43 cellular contexts compared by ENCODE assay signal in the genomic region with DNA sequence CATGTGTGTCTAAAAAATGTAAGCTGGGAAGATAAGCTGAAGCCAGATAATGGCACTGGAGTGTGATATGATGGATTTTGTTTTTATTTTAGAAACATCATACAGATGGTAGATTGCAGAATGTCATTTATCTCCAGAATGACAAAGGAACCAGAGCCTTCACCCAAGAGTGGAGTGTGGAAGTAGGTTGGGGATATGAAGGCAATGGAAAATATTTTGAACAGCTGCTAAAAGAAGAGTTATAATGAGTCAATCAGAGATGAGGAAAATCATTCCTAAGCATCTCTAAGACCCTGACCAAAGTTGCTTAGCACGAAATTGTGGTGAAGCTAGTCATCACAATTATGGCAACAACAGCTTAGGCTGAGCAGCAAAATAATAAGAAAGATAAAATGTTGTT. TPM values are rescaled to one million over a fixed set of nuclear protein-coding genes. Genes with fewer than 3 reads are reported as not detected.
"Had no signal": no experiment of that assay in that cellular context is flagged by ENCODE, and none has a peak within 500 bp of the region (broad histone marks: within the 10 kb centered on the region; RNA-seq: fewer than 3 reads in every experiment).

No MANE protein-coding gene starts in this region.

- H3K36me3 ChIP-seq: adrenal gland, ascending aorta, brain microvascular endothelial cell, breast epithelium, cardiac muscle cell had no signal

- H3K4me3 ChIP-seq: adrenal gland, ascending aorta, breast epithelium, cardiac muscle cell had no signal

- H3K9me3 ChIP-seq: adrenal gland, ascending aorta, breast epithelium had no signal

- DNase-seq: activated effector memory CD4-positive, alpha-beta T cell treated with anti-CD3 and anti-CD28 coated beads, Interleukin-2, amount 50 U/mL, for 16 hours; activated effector memory CD4-positive, alpha-beta T cell treated with Interleukin-2 at 50 U/mL for 16 hours; activated gamma-delta T cell; activated gamma-delta T cell treated with Interleukin-2 at 50 U/mL for 16 hours; activated naive CD4-positive, alpha-beta T cell; activated naive CD4-positive, alpha-beta T cell treated with anti-CD3 and anti-CD28 coated beads for 36 hours; activated naive CD4-positive, alpha-beta T cell treated with anti-CD3 and anti-CD28 coated beads, Interleukin-2, amount 10 ng/mL, durations not matched to agents 7 days and 5 days; activated naive CD4-positive, alpha-beta T cell treated with anti-CD3 and anti-CD28 coated beads, Interleukin-2, amount 50 U/mL, for 16 hours; activated naive CD4-positive, alpha-beta T cell treated with Interleukin-2 at 50 U/mL for 16 hours; activated naive CD8-positive, alpha-beta T cell treated with anti-CD3 and anti-CD28 coated beads for 36 hours; activated naive CD8-positive, alpha-beta T cell treated with anti-CD3 and anti-CD28 coated beads, Interleukin-2, amount 10 ng/mL, durations not matched to agents 7 days and 5 days; activated naive CD8-positive, alpha-beta T cell treated with anti-CD3 and anti-CD28 coated beads, Interleukin-2, amount 50 U/mL, for 24 hours; activated T-cell treated with anti-CD3 and anti-CD28 coated beads for 4 hours; activated T-cell treated with anti-CD3 and anti-CD28 coated beads, Interleukin-2, amount 50 U/mL, for 1 hour; activated T-cell treated with anti-CD3 and anti-CD28 coated beads, Interleukin-2, amount 50 U/mL, for 24 hours; activated T-cell treated with anti-CD3 and anti-CD28 coated beads, Interleukin-2, amount 50 U/mL, for 4 hours; activated T-cell treated with anti-CD3 and anti-CD28 coated beads, Interleukin-2, amount 50 U/mL, for 48 hours; activated T-cell treated with anti-CD3 and anti-CD28 coated beads, Interleukin-2, amount 50 U/mL, for 72 hours; adrenal gland; amniotic stem cell; amygdala; anterior cingulate cortex; aorta; brain microvascular endothelial cell; caudate nucleus; central memory CD4-positive, alpha-beta T cell; cerebellar nuclear complex had no signal

- H3K4me1 ChIP-seq: adrenal gland, ascending aorta, breast epithelium had no signal

- H3K27me3 Mint-ChIP-seq: activated naive CD4-positive, alpha-beta T cell treated with anti-CD3 and anti-CD28 coated beads, Interleukin-2, amount 10 ng/mL, durations not matched to agents 7 days and 5 days; activated naive CD4-positive, alpha-beta T cell treated with anti-CD3 and anti-CD28 coated beads, Interleukin-2, amount 50 U/mL, for 24 hours; activated naive CD8-positive, alpha-beta T cell; activated naive CD8-positive, alpha-beta T cell treated with anti-CD3 and anti-CD28 coated beads for 36 hours; activated naive CD8-positive, alpha-beta T cell treated with anti-CD3 and anti-CD28 coated beads, Interleukin-2, amount 10 ng/mL, durations not matched to agents 7 days and 5 days; activated naive CD8-positive, alpha-beta T cell treated with anti-CD3 and anti-CD28 coated beads, Interleukin-2, amount 50 U/mL, for 24 hours; activated T-cell treated with anti-CD3 and anti-CD28 coated beads, Interleukin-2, amount 50 U/mL, for 24 hours; activated T-helper 17 cell treated with anti-CD3 and anti-CD28 coated beads, Interleukin-2, amount 50 U/mL, for 72 hours; brain; central memory CD8-positive, alpha-beta T cell had no signal

- H3K27ac Mint-ChIP-seq: activated naive CD4-positive, alpha-beta T cell treated with anti-CD3 and anti-CD28 coated beads for 36 hours; activated naive CD4-positive, alpha-beta T cell treated with anti-CD3 and anti-CD28 coated beads, Interleukin-2, amount 10 ng/mL, durations not matched to agents 7 days and 5 days; activated naive CD4-positive, alpha-beta T cell treated with anti-CD3 and anti-CD28 coated beads, Interleukin-2, amount 50 U/mL, for 24 hours; activated naive CD4-positive, alpha-beta T cell treated with anti-CD3 and anti-CD28 coated beads, Interleukin-2, amount 50 U/mL, for 72 hours; activated naive CD8-positive, alpha-beta T cell; activated naive CD8-positive, alpha-beta T cell treated with anti-CD3 and anti-CD28 coated beads for 36 hours; activated naive CD8-positive, alpha-beta T cell treated with anti-CD3 and anti-CD28 coated beads, Interleukin-2, amount 10 ng/mL, durations not matched to agents 7 days and 5 days; activated naive CD8-positive, alpha-beta T cell treated with anti-CD3 and anti-CD28 coated beads, Interleukin-2, amount 50 U/mL, for 24 hours; activated T-cell treated with anti-CD3 and anti-CD28 coated beads, Interleukin-2, amount 50 U/mL, for 24 hours; activated T-cell treated with anti-CD3 and anti-CD28 coated beads, Interleukin-2, amount 50 U/mL, for 72 hours; activated T-helper 1 cell treated with anti-CD3 and anti-CD28 coated beads, Interleukin-12 subunit alpha, Interleukin-12 subunit beta, Interleukin-2, Interleukin-4 antibody, amounts not matched to agents 30 ng/mL and 10 ng/mL and 1 ng/mL, durations not matched to agents 14 hours and 24 hours and 36 hours; activated T-helper 17 cell treated with anti-CD3 and anti-CD28 coated beads, Interleukin-2, amount 50 U/mL, for 72 hours; activated T-helper 2 cell treated with anti-CD3 and anti-CD28 coated beads, Interferon-gamma antibody, Interleukin-2, Interleukin-4, amounts not matched to agents 10 μg/mL and 5 μg/mL and 100 μg/mL, durations not matched to agents 14 hours and 24 hours and 36 hours; brain had no signal

- H3K4me1 Mint-ChIP-seq: activated naive CD4-positive, alpha-beta T cell treated with anti-CD3 and anti-CD28 coated beads, Interleukin-2, amount 10 ng/mL, durations not matched to agents 7 days and 5 days; activated naive CD4-positive, alpha-beta T cell treated with anti-CD3 and anti-CD28 coated beads, Interleukin-2, amount 50 U/mL, for 24 hours; activated naive CD8-positive, alpha-beta T cell treated with anti-CD3 and anti-CD28 coated beads for 36 hours; activated naive CD8-positive, alpha-beta T cell treated with anti-CD3 and anti-CD28 coated beads, Interleukin-2, amount 10 ng/mL, durations not matched to agents 7 days and 5 days; activated naive CD8-positive, alpha-beta T cell treated with anti-CD3 and anti-CD28 coated beads, Interleukin-2, amount 50 U/mL, for 24 hours; activated T-helper 17 cell treated with anti-CD3 and anti-CD28 coated beads, Interleukin-2, amount 50 U/mL, for 72 hours; brain; central memory CD8-positive, alpha-beta T cell had no signal

- H3K36me3 Mint-ChIP-seq: activated naive CD4-positive, alpha-beta T cell treated with anti-CD3 and anti-CD28 coated beads, Interleukin-2, amount 10 ng/mL, durations not matched to agents 7 days and 5 days; activated naive CD4-positive, alpha-beta T cell treated with anti-CD3 and anti-CD28 coated beads, Interleukin-2, amount 50 U/mL, for 24 hours; activated naive CD8-positive, alpha-beta T cell; activated naive CD8-positive, alpha-beta T cell treated with anti-CD3 and anti-CD28 coated beads for 36 hours; activated naive CD8-positive, alpha-beta T cell treated with anti-CD3 and anti-CD28 coated beads, Interleukin-2, amount 10 ng/mL, durations not matched to agents 7 days and 5 days; brain had no signal

- ATAC-seq: activated naive CD4-positive, alpha-beta T cell treated with anti-CD3 and anti-CD28 coated beads, Interleukin-2, amount 50 U/mL, for 72 hours; activated naive CD8-positive, alpha-beta T cell treated with anti-CD3 and anti-CD28 coated beads, Interleukin-2, amount 50 U/mL, for 24 hours; activated T-cell treated with anti-CD3 and anti-CD28 coated beads, Interleukin-2, amount 50 U/mL, for 4 hours; activated T-cell treated with anti-CD3 and anti-CD28 coated beads, Interleukin-2, amount 50 U/mL, for 72 hours; activated T-helper 17 cell treated with anti-CD3 and anti-CD28 coated beads, Interleukin-2, amount 50 U/mL, for 72 hours had no signal

- FAIRE-seq: bronchial epithelial cell had no signal

- H3K9me3 Mint-ChIP-seq: brain had no signal

- H3K4me3 Mint-ChIP-seq: activated naive CD4-positive, alpha-beta T cell treated with anti-CD3 and anti-CD28 coated beads for 36 hours; activated naive CD4-positive, alpha-beta T cell treated with anti-CD3 and anti-CD28 coated beads, Interleukin-2, amount 10 ng/mL, durations not matched to agents 7 days and 5 days; activated naive CD4-positive, alpha-beta T cell treated with anti-CD3 and anti-CD28 coated beads, Interleukin-2, amount 50 U/mL, for 24 hours; activated naive CD8-positive, alpha-beta T cell; activated naive CD8-positive, alpha-beta T cell treated with anti-CD3 and anti-CD28 coated beads for 36 hours; activated naive CD8-positive, alpha-beta T cell treated with anti-CD3 and anti-CD28 coated beads, Interleukin-2, amount 10 ng/mL, durations not matched to agents 7 days and 5 days; activated naive CD8-positive, alpha-beta T cell treated with anti-CD3 and anti-CD28 coated beads, Interleukin-2, amount 50 U/mL, for 24 hours; activated T-cell treated with anti-CD3 and anti-CD28 coated beads, Interleukin-2, amount 50 U/mL, for 24 hours; activated T-cell treated with anti-CD3 and anti-CD28 coated beads, Interleukin-2, amount 50 U/mL, for 4 hours; activated T-cell treated with anti-CD3 and anti-CD28 coated beads, Interleukin-2, amount 50 U/mL, for 72 hours; activated T-helper 1 cell treated with anti-CD3 and anti-CD28 coated beads, Interleukin-12 subunit alpha, Interleukin-12 subunit beta, Interleukin-2, Interleukin-4 antibody, amounts not matched to agents 30 ng/mL and 10 ng/mL and 1 ng/mL, durations not matched to agents 14 hours and 24 hours and 36 hours; activated T-helper 17 cell treated with anti-CD3 and anti-CD28 coated beads, Interleukin-2, amount 50 U/mL, for 72 hours; brain; central memory CD8-positive, alpha-beta T cell had no signal

- H3K27ac ChIP-seq: adrenal gland, ascending aorta, brain microvascular endothelial cell, breast epithelium, cardiac muscle cell had no signal

- H3K27me3 ChIP-seq: adrenal gland, ascending aorta, brain microvascular endothelial cell, breast epithelium, cardiac muscle cell had no signal

RNA-seq across cellular contexts. Expression of a gene that starts 39.8 kb away (rescaled TPM):
- total RNA-seq: activated naive CD4-positive, alpha-beta T cell treated with anti-CD3 and anti-CD28 coated beads for 36 hours; activated naive CD4-positive, alpha-beta T cell treated with anti-CD3 and anti-CD28 coated beads, Interleukin-2, amount 50 U/mL, for 72 hours; activated naive CD8-positive, alpha-beta T cell treated with anti-CD3 and anti-CD28 coated beads for 36 hours; activated naive CD8-positive, alpha-beta T cell treated with anti-CD3 and anti-CD28 coated beads, Interleukin-2, amount 10 ng/mL, durations not matched to agents 7 days and 5 days; activated T-cell treated with anti-CD3 and anti-CD28 coated beads, Interleukin-2, amount 50 U/mL, for 4 hours; activated T-cell treated with anti-CD3 and anti-CD28 coated beads, Interleukin-2, amount 50 U/mL, for 72 hours; activated T-helper 1 cell treated with anti-CD3 and anti-CD28 coated beads, Interleukin-12 subunit alpha, Interleukin-12 subunit beta, Interleukin-2, Interleukin-4 antibody, amounts not matched to agents 30 ng/mL and 10 ng/mL and 1 ng/mL, durations not matched to agents 14 hours and 24 hours and 36 hours; activated T-helper 17 cell treated with anti-CD3 and anti-CD28 coated beads, Interleukin-2, amount 50 U/mL, for 72 hours; activated T-helper 2 cell treated with anti-CD3 and anti-CD28 coated beads, Interferon-gamma antibody, Interleukin-2, Interleukin-4, amounts not matched to agents 10 μg/mL and 5 μg/mL and 100 μg/mL, durations not matched to agents 14 hours and 24 hours and 36 hours; adrenal gland; aorta; ascending aorta; breast epithelium; bronchial epithelial cell; cardiac muscle cell; cardiac septum; cerebellum; chondrocyte had no signal
- polyA plus RNA-seq: adipose tissue, adrenal gland, aorta, cardiac muscle cell had no signal
